In genomic region chr16:69615528-69615927, GRCh38 we compare ENCODE assay signal across 1 cellular context.
TF ChIP-seq lines count a peak whose summit lies in the region.

No MANE protein-coding gene starts in this region.

TF ChIP-seq in HepG2, 621 proteins besides CTCF, POLR2A, EP300 and RAD21 (continued from another document):
- TF ChIP-seq FOXA3 (CRISPR knock-in tag; IDR thresholded peaks at IDR 0.05) (peak; percentile 77), RERE (CRISPR knock-in tag; IDR thresholded peaks at IDR 0.05; ENCODE audit: low read depth) (peak; percentile 76), GATAD2A (CRISPR knock-in tag; IDR thresholded peaks at IDR 0.05) (peak; percentile 67), FOXP1 (IDR thresholded peaks at IDR 0.05) (peak; percentile 36; the same call in 1 of the 2 replicates), FOXP1 (CRISPR knock-in tag; IDR thresholded peaks at IDR 0.05) (peak; percentile 70; the same call in 1 of the 2 replicates), CREM (IDR thresholded peaks at IDR 0.05) (peak; percentile 64; the same call in 1 of the 2 replicates), CREM (CRISPR knock-in tag; IDR thresholded peaks at IDR 0.05) (no peak), ATF4 (CRISPR knock-in tag; IDR thresholded peaks at IDR 0.05) (peak in 1 of 2 experiments; percentile 77; a peak in 2 of 4 replicates)
TF ChIP-seq in HepG2: peak in this region for 29.
